Comparison of ENCODE assay signal across 30 cellular contexts in the genomic region with DNA sequence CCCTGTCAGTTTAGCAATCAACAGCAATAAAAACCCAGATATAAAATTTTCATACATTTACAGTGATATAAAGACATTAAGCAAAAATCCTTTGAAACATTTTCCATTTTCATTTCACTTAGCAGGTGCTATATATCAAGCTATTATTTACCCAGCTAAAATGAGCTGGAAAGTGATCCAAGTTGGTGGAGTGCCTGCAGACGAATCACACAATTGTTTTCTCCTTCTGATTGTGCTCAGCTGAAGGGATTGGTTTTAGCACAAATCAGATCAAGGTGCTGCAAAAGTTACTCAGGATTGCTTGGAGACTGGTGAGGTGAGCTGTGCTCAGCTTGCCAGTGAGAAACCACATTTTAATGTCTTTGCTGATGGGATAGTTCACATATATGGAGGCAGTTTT.
"Had no signal": no experiment of that assay in that cellular context is flagged by ENCODE, and none has a peak within 500 bp of the region (broad histone marks: within the 10 kb centered on the region; RNA-seq: fewer than 3 reads in every experiment).

No MANE protein-coding gene starts in this region.

- H3K27me3 ChIP-seq: ascending aorta, breast epithelium, cardiac muscle cell, colonic mucosa, foreskin keratinocyte, gastrocnemius medialis, heart left ventricle had no signal

- H3K27ac ChIP-seq: ascending aorta, breast epithelium, cardiac muscle cell, colonic mucosa, epithelial cell of prostate, esophagus squamous epithelium, foreskin keratinocyte, gastrocnemius medialis, heart left ventricle had no signal

- H3K4me3 ChIP-seq: ascending aorta, breast epithelium, cardiac muscle cell, colonic mucosa, esophagus squamous epithelium, gastrocnemius medialis, heart left ventricle had no signal

- FAIRE-seq: endometrium, endothelial cell of umbilical vein had no signal

- DNase-seq: activated CD4-positive, alpha-beta memory T cell treated with anti-CD3 and anti-CD28 coated beads for 36 hours; activated CD4-positive, alpha-beta T cell treated with anti-CD3 and anti-CD28 coated beads for 36 hours; activated CD4-positive, alpha-beta T cell treated with anti-CD3 and anti-CD28 coated beads, Interleukin-2, amount 10 ng/mL, durations not matched to agents 24 days and 14 days; activated CD4-positive, CD25-positive, alpha-beta regulatory T cell; activated CD4-positive, CD25-positive, alpha-beta regulatory T cell treated with anti-CD3 and anti-CD28 coated beads, Interleukin-2, amount 50 U/mL, for 72 hours; activated CD8-positive, alpha-beta memory T cell treated with anti-CD3 and anti-CD28 coated beads, Interleukin-2, amount 10 ng/mL, durations not matched to agents 7 days and 5 days; activated CD8-positive, alpha-beta memory T cell treated with anti-CD3 and anti-CD28 coated beads, Interleukin-2, amount 50 U/mL, for 4 hours; activated CD8-positive, alpha-beta T cell treated with anti-CD3 and anti-CD28 coated beads, Interleukin-2, amount 10 ng/mL, durations not matched to agents 7 days and 5 days; activated effector memory CD4-positive, alpha-beta T cell treated with anti-CD3 and anti-CD28 coated beads, Interleukin-2, amount 50 U/mL, for 16 hours; activated naive CD4-positive, alpha-beta T cell treated with anti-CD3 and anti-CD28 coated beads for 36 hours; activated naive CD8-positive, alpha-beta T cell treated with anti-CD3 and anti-CD28 coated beads, Interleukin-2, amount 10 ng/mL, durations not matched to agents 7 days and 5 days; activated T-cell treated with anti-CD3 and anti-CD28 coated beads, Interleukin-2, amount 50 U/mL, for 1 hour; activated T-cell treated with anti-CD3 and anti-CD28 coated beads, Interleukin-2, amount 50 U/mL, for 48 hours; central memory CD4-positive, alpha-beta T cell; cerebellar nuclear complex; colonic mucosa; effector CD8-positive, alpha-beta T cell; esophagus squamous epithelium; foreskin keratinocyte; gastrocnemius medialis; glutamatergic neuron; heart left ventricle; T-helper 2 cell had no signal

- H3K4me1 ChIP-seq: ascending aorta, breast epithelium, colonic mucosa, foreskin keratinocyte, gastrocnemius medialis, heart left ventricle had no signal

- ATAC-seq: activated CD4-positive, alpha-beta T cell treated with anti-CD3 and anti-CD28 coated beads for 36 hours; activated CD8-positive, alpha-beta memory T cell treated with anti-CD3 and anti-CD28 coated beads, Interleukin-2, amount 10 ng/mL, durations not matched to agents 7 days and 5 days; activated CD8-positive, alpha-beta T cell treated with anti-CD3 and anti-CD28 coated beads, Interleukin-2, amount 10 ng/mL, durations not matched to agents 7 days and 5 days; activated naive CD4-positive, alpha-beta T cell treated with anti-CD3 and anti-CD28 coated beads, Interleukin-2, amount 50 U/mL, for 72 hours; gastrocnemius medialis; heart left ventricle had no signal

- H3K36me3 ChIP-seq: ascending aorta, breast epithelium, cardiac muscle cell, colonic mucosa, esophagus squamous epithelium, gastrocnemius medialis, heart left ventricle had no signal
